ENCODE assay signal across 8 cellular contexts in genomic region chr10:97335188-97335619, GRCh38. TPM values are rescaled to one million over a fixed set of nuclear protein-coding genes. Genes with fewer than 3 reads are reported as not detected.
A peak's percentile ranks its signal among the peaks of the same experiment; 100 is the strongest.
DNase-seq lines count a peak whose midpoint lies in the region; ATAC-seq, FAIRE-seq and TF ChIP-seq lines count a peak whose summit lies in the region.

No MANE protein-coding gene starts in this region.

- peaks cover 31% of the 10 kb centered on the region for H3K4me1 ChIP-seq in A549
- H3K4me1 ChIP-seq in breast epithelium, result peaks cover 4 to 9% of the 10 kb centered on the region in 2 donors
- H3K4me1 ChIP-seq in mucosa of stomach (ENCODE audit: control insufficient read depth, insufficient read depth, low read length), result peaks cover 34% of the 10 kb centered on the region

- TF ChIP-seq POLR2A in A549 (IDR thresholded peaks at IDR 0.05; ENCODE audit: low read length) (no peak), breast epithelium (IDR thresholded peaks at IDR 0.05) (no peak)

- TF ChIP-seq CTCF in A549 (IDR thresholded peaks at IDR 0.05) (no peak), breast epithelium (IDR thresholded peaks at IDR 0.05) (no peak)

- TF ChIP-seq RAD21 in A549 (conservative IDR thresholded peaks at IDR 0.05 in 1 of 2, IDR thresholded peaks at IDR 0.05 in 1 of 2), result no peak

- FAIRE-seq in A549 (lab: Jason Lieb, UNC), result no peak

- H3K9ac ChIP-seq in mucosa of stomach (ENCODE audit: low read length), result peak overlapping the region; percentile 84

- ATAC-seq in A549 (no peak), HG02938 (IDR thresholded peaks at IDR 0.05; ENCODE audit: unreplicated experiment) (peak; percentile 16), GM19463 (IDR thresholded peaks at IDR 0.05; ENCODE audit: unreplicated experiment) (no peak)

- TF ChIP-seq EP300 in A549 (IDR thresholded peaks at IDR 0.05), result no peak

- intact Hi-C loops in breast epithelium (cut with DNase I; ENCODE audit: low total_unique reads), result no loop called here

- DNase-seq in A549 (ENCODE audit: low read depth in 1 of 2, low spot score in 1 of 2) (no peak), breast epithelium (ENCODE audit: low spot score in 2 of 2) (no peak), UCSD-AML1 (lab: John Stamatoyannopoulos, UW; ENCODE audit: unreplicated experiment) (no peak), NCI-H748 treated with DMSO at 0.1 percent for 48 hours (lab: John Stamatoyannopoulos, UW) (no peak), ecto neural progenitor cell (ENCODE audit: low spot score) (no peak)

- POLR2A ChIA-PET in A549 (lab: Yijun Ruan, JAX), result interaction anchor here (1.7 kb wide), 1 partner anchor 10 kb away, joined by 7 read pairs; no protein-coding TSS in a partner anchor

- WGBS in A549 (ENCODE audit: missing lambda C conversion rate), result 17% methylated on average over 25 of the region's 25 CpGs

- peak overlapping the region; percentile 90 for H3K4me2 ChIP-seq in A549

- H3K36me3 ChIP-seq in breast epithelium (no peaks in the 10 kb centered on the region), mucosa of stomach (ENCODE audit: control insufficient read depth, insufficient read depth, low read length) (no peaks in the 10 kb centered on the region)

- H3K4me3 ChIP-seq in A549 (peak overlapping the region; percentile 87), breast epithelium (peak overlapping the region; percentile 76 to 98 (median 89)), mucosa of stomach (ENCODE audit: low read length) (no peak overlapping the region)

- H3K9me3 ChIP-seq in A549 (no peaks in the 10 kb centered on the region), breast epithelium (no peaks in the 10 kb centered on the region), mucosa of stomach (ENCODE audit: control insufficient read depth, low read length) (no peaks in the 10 kb centered on the region)

- no peaks in the 10 kb centered on the region for H3K27me3 ChIP-seq in breast epithelium
- H3K27me3 ChIP-seq in mucosa of stomach (ENCODE audit: control insufficient read depth, insufficient read depth, low read length), result no peaks in the 10 kb centered on the region

- CTCF ChIA-PET in A549 (lab: Yijun Ruan, JAX), result no interaction called here

- peak overlapping the region; percentile 95 to 97 for H3K27ac ChIP-seq in A549
- H3K27ac ChIP-seq in breast epithelium, result peak overlapping the region; percentile 96 to 97

TF ChIP-seq in A549, 52 proteins besides CTCF, POLR2A, EP300 and RAD21:
- peak; percentile 74; the same call in 1 of the 2 replicates for TF ChIP-seq CHD4 (IDR thresholded peaks at IDR 0.05; ENCODE audit: borderline replicate concordance)
- TF ChIP-seq MYC (IDR thresholded peaks at IDR 0.05; ENCODE audit: borderline replicate concordance, low read length), result no peak

RNA-seq across cellular contexts. Expression of gene FRAT2, which starts 0.7 kb away (rescaled TPM):
- 4.1 and 4.4 TPM in 2 replicates for polyA plus RNA-seq in A549 (2011; rRNA removed)
- polyA plus RNA-seq in A549 (2012; cell fraction: cytosol; rRNA removed), result 5.6 and 7.8 TPM in 2 replicates
- 4.9 and 6.3 TPM in 2 replicates for polyA plus RNA-seq in A549 (2012; cell fraction: nucleus; rRNA removed)
- 2.8 to 5.0 TPM (median 3.9 TPM) in 3 replicates for polyA plus RNA-seq in A549 (2017; fragmentation: RNase III; extraction: RNeasy Plus Mini Kit Qiagen cat#74134 plus additional on column Dnase treatment)
- polyA minus RNA-seq in A549 (2011; rRNA and poly(A)+ RNA removed), result 3.3 and 3.6 TPM in 2 replicates
- 10 to 100 TPM; 12.2 to 24.1 (median 15.4) TPM for total RNA-seq in breast epithelium

RNA-seq across cellular contexts. Expression of gene FRAT1, which starts 16.1 kb away (rescaled TPM):
- polyA plus RNA-seq in A549 (2011; rRNA removed), result 1.3 and 1.5 TPM in 2 replicates
- polyA plus RNA-seq in A549 (2012; cell fraction: cytosol; rRNA removed), result 1.1 and 1.9 TPM in 2 replicates
- 1.5 and 2.2 TPM in 2 replicates for polyA plus RNA-seq in A549 (2012; cell fraction: nucleus; rRNA removed)
- polyA plus RNA-seq in A549 (2017; fragmentation: RNase III; extraction: RNeasy Plus Mini Kit Qiagen cat#74134 plus additional on column Dnase treatment), result 1.2 to 2.3 TPM (median 2.0 TPM) in 3 replicates
- 1.8 and 2.7 TPM in 2 replicates for polyA minus RNA-seq in A549 (2011; rRNA and poly(A)+ RNA removed)
- total RNA-seq in breast epithelium, result 10 to 100 TPM in 1 of 3 donors, 1 to 10 TPM in 2; 3.6 to 11.6 (median 9.8) TPM

RNA-seq across cellular contexts. Expression of gene ARHGAP19, which starts 42.8 kb away (rescaled TPM):
- polyA plus RNA-seq in A549 (2011; rRNA removed), result 11.9 and 13.9 TPM in 2 replicates
- polyA plus RNA-seq in A549 (2012; cell fraction: cytosol; rRNA removed), result 3.3 and 3.7 TPM in 2 replicates
- 4.1 and 6.7 TPM in 2 replicates for polyA plus RNA-seq in A549 (2012; cell fraction: nucleus; rRNA removed)
- 6.0 to 6.9 TPM (median 6.6 TPM) in 3 replicates for polyA plus RNA-seq in A549 (2017; fragmentation: RNase III; extraction: RNeasy Plus Mini Kit Qiagen cat#74134 plus additional on column Dnase treatment)
- polyA minus RNA-seq in A549 (2011; rRNA and poly(A)+ RNA removed), result 5.8 and 6.7 TPM in 2 replicates
- total RNA-seq in breast epithelium, result 10 to 100 TPM in 2 of 3 donors, 1 to 10 TPM in 1; 6.4 to 34.4 (median 14.4) TPM
